30 cellular contexts compared by ENCODE assay signal in the genomic region with DNA sequence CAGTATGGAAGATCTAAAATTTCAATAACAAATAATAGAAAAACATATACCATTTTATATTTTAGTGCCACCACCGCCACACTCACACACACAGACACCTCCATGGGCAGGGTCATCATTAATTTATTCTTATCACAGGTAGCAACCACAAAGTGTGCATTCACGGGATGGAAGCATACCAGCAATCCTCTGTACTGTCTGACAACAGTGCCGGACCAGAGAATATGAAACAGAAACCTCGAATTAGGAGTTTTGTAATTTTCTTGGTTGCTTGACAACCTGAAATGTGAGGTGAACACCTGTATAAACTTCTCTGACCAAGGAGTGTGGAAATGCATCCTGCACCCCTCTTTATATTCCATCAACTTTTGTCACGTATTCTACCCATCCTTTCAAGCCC.
"Had no signal": no experiment of that assay in that cellular context is flagged by ENCODE, and none has a peak within 500 bp of the region (broad histone marks: within the 10 kb centered on the region; RNA-seq: fewer than 3 reads in every experiment).

No MANE protein-coding gene starts in this region.

- H3K27me3 ChIP-seq: adrenal gland, ascending aorta, body of pancreas, brain microvascular endothelial cell, breast epithelium, cardiac muscle cell had no signal

- H3K9me3 ChIP-seq: adrenal gland, body of pancreas had no signal

- H3K4me1 ChIP-seq: adrenal gland, ascending aorta, body of pancreas, breast epithelium had no signal

- H3K36me3 ChIP-seq: adrenal gland, ascending aorta, brain microvascular endothelial cell, breast epithelium, cardiac muscle cell had no signal

- H3K27ac ChIP-seq: adrenal gland, ascending aorta, body of pancreas, brain microvascular endothelial cell, breast epithelium, cardiac muscle cell had no signal

- H3K4me3 ChIP-seq: adrenal gland, ascending aorta, body of pancreas, breast epithelium, cardiac muscle cell had no signal

- DNase-seq: activated effector memory CD4-positive, alpha-beta T cell treated with anti-CD3 and anti-CD28 coated beads, Interleukin-2, amount 50 U/mL, for 16 hours; activated effector memory CD4-positive, alpha-beta T cell treated with Interleukin-2 at 50 U/mL for 16 hours; activated gamma-delta T cell; activated gamma-delta T cell treated with Interleukin-2 at 50 U/mL for 16 hours; activated naive CD4-positive, alpha-beta T cell; activated naive CD4-positive, alpha-beta T cell treated with anti-CD3 and anti-CD28 coated beads for 36 hours; activated naive CD4-positive, alpha-beta T cell treated with anti-CD3 and anti-CD28 coated beads, Interleukin-2, amount 10 ng/mL, durations not matched to agents 7 days and 5 days; activated naive CD4-positive, alpha-beta T cell treated with anti-CD3 and anti-CD28 coated beads, Interleukin-2, amount 50 U/mL, for 16 hours; activated naive CD4-positive, alpha-beta T cell treated with Interleukin-2 at 50 U/mL for 16 hours; activated naive CD8-positive, alpha-beta T cell treated with anti-CD3 and anti-CD28 coated beads for 36 hours; activated naive CD8-positive, alpha-beta T cell treated with anti-CD3 and anti-CD28 coated beads, Interleukin-2, amount 10 ng/mL, durations not matched to agents 7 days and 5 days; activated naive CD8-positive, alpha-beta T cell treated with anti-CD3 and anti-CD28 coated beads, Interleukin-2, amount 50 U/mL, for 24 hours; activated T-cell treated with anti-CD3 and anti-CD28 coated beads, Interleukin-2, amount 50 U/mL, for 4 hours; activated T-cell treated with anti-CD3 and anti-CD28 coated beads, Interleukin-2, amount 50 U/mL, for 48 hours; activated T-cell treated with anti-CD3 and anti-CD28 coated beads, Interleukin-2, amount 50 U/mL, for 72 hours; adrenal gland; amniotic stem cell; amygdala; anterior cingulate cortex; aorta; body of pancreas; brain microvascular endothelial cell; caudate nucleus; central memory CD4-positive, alpha-beta T cell; cerebellar nuclear complex had no signal

- ATAC-seq: activated naive CD4-positive, alpha-beta T cell treated with anti-CD3 and anti-CD28 coated beads, Interleukin-2, amount 50 U/mL, for 72 hours; activated naive CD8-positive, alpha-beta T cell treated with anti-CD3 and anti-CD28 coated beads, Interleukin-2, amount 50 U/mL, for 24 hours; activated T-cell treated with anti-CD3 and anti-CD28 coated beads, Interleukin-2, amount 50 U/mL, for 4 hours; activated T-cell treated with anti-CD3 and anti-CD28 coated beads, Interleukin-2, amount 50 U/mL, for 72 hours; activated T-helper 17 cell treated with anti-CD3 and anti-CD28 coated beads, Interleukin-2, amount 50 U/mL, for 72 hours; body of pancreas had no signal
